ENCODE assay signal across 28 cellular contexts in the genomic region with DNA sequence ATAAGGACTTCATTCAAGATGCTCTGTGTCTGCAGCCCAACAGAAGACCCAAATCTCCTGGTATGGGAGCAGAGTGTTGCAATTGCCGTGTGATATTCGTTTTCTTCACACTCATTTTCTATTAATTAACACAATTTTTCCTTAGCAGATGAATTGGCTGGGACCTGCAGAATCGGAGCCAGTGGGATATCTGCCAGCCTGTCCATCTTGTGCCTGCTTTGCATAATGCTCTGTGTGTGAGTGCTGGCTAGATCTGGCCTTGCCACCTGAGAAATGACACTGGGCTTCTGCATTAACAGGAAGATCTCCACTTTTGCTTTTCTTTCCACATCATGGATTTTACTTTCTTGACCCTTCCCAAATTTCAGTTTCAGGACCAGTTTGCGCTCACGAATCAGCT.
DNase-seq lines count a peak whose midpoint lies in the region; ATAC-seq, FAIRE-seq and TF ChIP-seq lines count a peak whose summit lies in the region.
"Had no signal": no experiment of that assay in that cellular context is flagged by ENCODE, and none has a peak within 500 bp of the region (broad histone marks: within the 10 kb centered on the region; RNA-seq: fewer than 3 reads in every experiment).

No MANE protein-coding gene starts in this region.

- H3K9me3 ChIP-seq in A673 (ENCODE audit: low read depth, low read length, poor library complexity, severe bottlenecking), result no peaks in the 10 kb centered on the region
- H3K9me3 ChIP-seq: BE2C, BLaER1 had no signal

- CTCF ChIA-PET in A673 (lab: Charles Lee), result no interaction called here

- in situ Hi-C loops in G401 (cut with HindIII; ENCODE audit: low sequenced_read_pairs), result no loop called here

- H3K27me3 Mint-ChIP-seq in T-helper 2 cell treated with Interferon-gamma antibody and Interleukin-4, amounts not matched to agents 5 μg/mL and 100 μg/mL, for 36 hours (ENCODE audit: low read depth), result no peaks in the 10 kb centered on the region

- H3K27ac Mint-ChIP-seq in T-helper 2 cell treated with Interferon-gamma antibody and Interleukin-4, amounts not matched to agents 5 μg/mL and 100 μg/mL, for 36 hours, result no peak overlapping the region
- H3K27ac Mint-ChIP-seq: CD14-positive monocyte; CD4-positive, alpha-beta memory T cell; CD8-positive, alpha-beta memory T cell had no signal

- no peaks in the 10 kb centered on the region for H3K4me1 ChIP-seq in A673 (ENCODE audit: insufficient read depth, low read length, poor library complexity, severe bottlenecking)
- H3K4me1 ChIP-seq: A549, BE2C, BLaER1 had no signal

- H3K9me3 Mint-ChIP-seq in T-helper 2 cell treated with Interferon-gamma antibody and Interleukin-4, amounts not matched to agents 5 μg/mL and 100 μg/mL, for 36 hours, result no peaks in the 10 kb centered on the region
- H3K9me3 Mint-ChIP-seq: CD4-positive, alpha-beta memory T cell; CD8-positive, alpha-beta memory T cell had no signal

- no peaks in the 10 kb centered on the region for H3K27me3 ChIP-seq in bronchial epithelial cell (ENCODE audit: control insufficient read depth, insufficient read depth, low read length)
- H3K27me3 ChIP-seq in A673 (replicated peaks; ENCODE audit: insufficient read depth, low read depth, low read length, poor library complexity), result no peaks in the 10 kb centered on the region
- H3K27me3 ChIP-seq: BE2C, BLaER1 had no signal

- POLR2A ChIA-PET in A673 (lab: Charles Lee; ENCODE audit: low non-redundant PET), result no interaction called here

- intact Hi-C loops in A673 (cut with micrococcal nuclease; ENCODE audit: unreplicated experiment), result no loop called here

- TF ChIP-seq CTCF in bronchial epithelial cell (IDR thresholded peaks at IDR 0.05; ENCODE audit: insufficient read depth, low read length, severe bottlenecking), result no peak
- TF ChIP-seq CTCF in A673 (conservative IDR thresholded peaks at IDR 0.05; ENCODE audit: low read depth, low read length), result no peak

- no peak for ATAC-seq in GM21576 (IDR thresholded peaks at IDR 0.05; ENCODE audit: unreplicated experiment)
- ATAC-seq: A549 had no signal

- H3K36me3 ChIP-seq in bronchial epithelial cell (ENCODE audit: control insufficient read depth, insufficient read depth, low read length), result no peaks in the 10 kb centered on the region
- no peaks in the 10 kb centered on the region for H3K36me3 ChIP-seq in A673 (ENCODE audit: insufficient read depth, low read length, poor library complexity, severe bottlenecking)
- H3K36me3 ChIP-seq: BE2C, BLaER1 had no signal

- no peak overlapping the region for H3K4me3 ChIP-seq in bronchial epithelial cell (ENCODE audit: low read depth, low read length)
- no peak overlapping the region for H3K4me3 ChIP-seq in A673 (ENCODE audit: low read depth, low read length, poor library complexity, severe bottlenecking)
- H3K4me3 ChIP-seq: A549, BLaER1 had no signal

- peak; percentile 13 for FAIRE-seq in bronchial epithelial cell (lab: Jason Lieb, UNC)
- FAIRE-seq: A549, G401.6, GM12891, GM19239 had no signal

- no peak overlapping the region for H3K27ac ChIP-seq in A673 (ENCODE audit: low read depth, low read length, poor library complexity, severe bottlenecking)
- H3K27ac ChIP-seq: 22Rv1, A549, BLaER1 had no signal

- no peak overlapping the region for H3K4me3 Mint-ChIP-seq in T-helper 2 cell treated with Interferon-gamma antibody and Interleukin-4, amounts not matched to agents 5 μg/mL and 100 μg/mL, for 36 hours
- H3K4me3 Mint-ChIP-seq: CD14-positive monocyte; CD4-positive, alpha-beta memory T cell; CD4-positive, CD25-positive, alpha-beta regulatory T cell; CD8-positive, alpha-beta memory T cell had no signal

- no TSS peak for BruUV-seq in A673 (replicated peaks; lab: Mats Ljungman, UMichigan)

- H3K4me1 Mint-ChIP-seq in T-helper 2 cell treated with Interferon-gamma antibody and Interleukin-4, amounts not matched to agents 5 μg/mL and 100 μg/mL, for 36 hours (ENCODE audit: low read depth), result no peaks in the 10 kb centered on the region
- H3K4me1 Mint-ChIP-seq: CD14-positive monocyte; CD4-positive, alpha-beta memory T cell; CD4-positive, CD25-positive, alpha-beta regulatory T cell; CD8-positive, alpha-beta memory T cell had no signal

- no peaks in the 10 kb centered on the region for H3K36me3 Mint-ChIP-seq in T-helper 2 cell treated with Interferon-gamma antibody and Interleukin-4, amounts not matched to agents 5 μg/mL and 100 μg/mL, for 36 hours (ENCODE audit: low read depth)
- H3K36me3 Mint-ChIP-seq: CD14-positive monocyte; CD4-positive, alpha-beta memory T cell; CD4-positive, CD25-positive, alpha-beta regulatory T cell; CD8-positive, alpha-beta memory T cell had no signal

- peak; percentile 51 for DNase-seq in G401 (ENCODE audit: low spot score)
- DNase-seq in NCI-H446 treated with DMSO at 0.1 percent for 48 hours (lab: John Stamatoyannopoulos, UW), result peak; percentile 38
- DNase-seq in bronchial epithelial cell (ENCODE audit: low read depth), result no peak
- DNase-seq in cerebellum (ENCODE audit: low spot score), result peak; percentile 51
- no peak for DNase-seq in NCI-H1694 (lab: John Stamatoyannopoulos, UW)
- DNase-seq in A673 (ENCODE audit: low spot score), result no peak
- DNase-seq in T-helper 2 cell treated with Interferon-gamma antibody and Interleukin-4, amounts not matched to agents 5 μg/mL and 100 μg/mL, for 36 hours (ENCODE audit: low spot score), result no peak
- DNase-seq: ACHN; BE2C; CD4-positive, alpha-beta memory T cell; CD4-positive, CD25-positive, alpha-beta regulatory T cell; CD8-positive, alpha-beta memory T cell; COR-L47; DMS 273 treated with DMSO at 0.1 percent for 48 hours; DMS153; DMS53; DMS79; DND-41; EL; GF-D8 had no signal

Comparison
In these comparisons a context has a peak if more than half of its experiments do, and no peak if none do; other contexts are left out.
1. DNase-seq: peak in G401 (single experiment), NCI-H446 treated with DMSO at 0.1 percent for 48 hours (single experiment) and cerebellum (single experiment); none in bronchial epithelial cell (single experiment), NCI-H1694 (single experiment), A673 (single experiment) and T-helper 2 cell treated with Interferon-gamma antibody and Interleukin-4, amounts not matched to agents 5 μg/mL and 100 μg/mL, for 36 hours (single experiment).